ENCODE assay signal across 8 cellular contexts in the genomic region with DNA sequence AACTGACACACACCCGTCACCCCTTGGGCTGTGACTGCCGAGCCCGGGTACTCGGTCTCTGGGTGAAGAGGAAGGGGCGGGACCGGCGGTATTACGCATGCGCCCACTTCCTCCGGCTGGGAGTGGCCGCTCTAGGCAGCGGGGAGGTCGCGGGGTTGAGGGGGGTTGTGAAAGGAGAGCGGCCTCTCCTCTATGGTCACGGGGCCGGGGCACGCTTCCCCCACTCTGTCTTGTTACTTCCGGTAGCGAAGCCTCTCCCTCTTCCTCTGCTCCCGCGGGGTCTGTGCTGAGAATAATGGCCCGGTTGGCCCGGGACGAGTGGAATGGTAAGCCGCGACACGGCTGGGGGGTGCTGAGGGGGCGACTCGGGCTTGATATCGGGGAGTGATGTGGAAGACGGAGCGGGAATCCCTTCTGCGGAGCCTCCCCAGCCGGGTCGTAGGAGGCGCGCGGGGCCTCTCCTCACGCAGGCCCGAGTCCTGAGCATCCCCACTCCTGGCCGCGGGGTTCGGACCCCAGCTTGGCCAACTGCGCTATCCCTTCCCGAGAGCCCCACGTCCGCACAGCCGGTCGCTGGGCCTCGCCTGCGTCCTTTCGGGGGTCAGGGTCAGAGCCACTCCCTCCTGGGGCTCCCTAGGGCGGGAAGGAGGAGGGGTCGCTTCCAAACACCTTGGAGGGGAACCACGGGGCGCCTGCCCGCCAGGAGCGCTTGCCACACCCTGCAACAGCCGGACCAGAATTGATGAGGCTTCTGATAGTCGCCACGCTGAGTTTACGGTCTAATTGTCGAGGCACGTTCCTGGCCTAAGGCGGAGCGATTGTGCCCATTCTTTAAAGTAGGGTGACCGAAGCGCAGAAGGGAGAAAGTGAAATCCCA. TPM values are rescaled to one million over a fixed set of nuclear protein-coding genes. Genes with fewer than 3 reads are reported as not detected.
A peak's percentile ranks its signal among the peaks of the same experiment; 100 is the strongest.
DNase-seq lines count a peak whose midpoint lies in the region; ATAC-seq and TF ChIP-seq lines count a peak whose summit lies in the region.

TSS of gene BFAR (plus strand) at position 259 of the 877 bp plus-strand sequence. CDS start 11,396 bp downstream, outside the sequence.

- H3K4me1 Mint-ChIP-seq in activated T-cell treated with anti-CD3 and anti-CD28 coated beads, Interleukin-2, amount 50 U/mL, for 24 hours (ENCODE audit: low read depth): peaks cover 70% of the 10 kb centered on the region

- peaks cover 72% of the 10 kb centered on the region for H3K36me3 Mint-ChIP-seq in activated T-cell treated with anti-CD3 and anti-CD28 coated beads, Interleukin-2, amount 50 U/mL, for 24 hours (ENCODE audit: low read depth)

- TF ChIP-seq POLR2A in erythroblast (IDR thresholded peaks at IDR 0.05; ENCODE audit: low read length): peak; percentile 99

- peak within 1 kb of the TSS; percentile 99 for H3K9ac ChIP-seq in mucosa of stomach (ENCODE audit: low read length)

- in situ Hi-C loops in KBM-7 (cut with MboI; ENCODE audit: low pct_unique_long_range_greater_than_20kb, low sequenced_read_pairs): no loop called here

- DNase-seq in DMS153 treated with DMSO at 0.1 percent for 48 hours (lab: John Stamatoyannopoulos, UW; ENCODE audit: unreplicated experiment) (peak; percentile 91), KBM-7 (peak; percentile 99), erythroblast (lab: John Stamatoyannopoulos, UW) (peak; percentile 97)
- DNase-seq in activated T-cell treated with anti-CD3 and anti-CD28 coated beads, Interleukin-2, amount 50 U/mL, for 24 hours: peak; percentile 99
- DNase-seq in stimulated activated CD8-positive, alpha-beta memory T cell treated with anti-CD3 and anti-CD28 coated beads, Interleukin-7, amount 100 ng/mL, for 1 hour (ENCODE audit: low read depth in 2 of 2): peak; percentile 99

- no peaks in the 10 kb centered on the region for H3K9me3 ChIP-seq in mucosa of stomach (ENCODE audit: control insufficient read depth, low read length)

- ATAC-seq in GM21717 (IDR thresholded peaks at IDR 0.05; ENCODE audit: unreplicated experiment): peak; percentile 65

- peak within 1 kb of the TSS; percentile 100 for H3K4me3 Mint-ChIP-seq in activated T-cell treated with anti-CD3 and anti-CD28 coated beads, Interleukin-2, amount 50 U/mL, for 24 hours

- no peaks in the 10 kb centered on the region for H3K27me3 Mint-ChIP-seq in activated T-cell treated with anti-CD3 and anti-CD28 coated beads, Interleukin-2, amount 50 U/mL, for 24 hours

- no peaks in the 10 kb centered on the region for H3K27me3 ChIP-seq in mucosa of stomach (ENCODE audit: control insufficient read depth, insufficient read depth, low read length)

- peak within 1 kb of the TSS; percentile 95 for H3K4me3 ChIP-seq in mucosa of stomach (ENCODE audit: low read length)

- peaks cover 42% of the 10 kb centered on the region for H3K4me1 ChIP-seq in mucosa of stomach (ENCODE audit: control insufficient read depth, insufficient read depth, low read length)

- H3K27ac Mint-ChIP-seq in activated T-cell treated with anti-CD3 and anti-CD28 coated beads, Interleukin-2, amount 50 U/mL, for 24 hours: peak within 1 kb of the TSS; percentile 99

- H3K36me3 ChIP-seq in mucosa of stomach (ENCODE audit: control insufficient read depth, insufficient read depth, low read length): no peaks in the 10 kb centered on the region

- H3K9me3 Mint-ChIP-seq in activated T-cell treated with anti-CD3 and anti-CD28 coated beads, Interleukin-2, amount 50 U/mL, for 24 hours: no peaks in the 10 kb centered on the region

TF ChIP-seq in PFSK-1, 5 proteins besides CTCF, POLR2A, EP300 and RAD21:
- peak; percentile 90; the same call in 1 of the 2 replicates for TF ChIP-seq TAF1 (IDR thresholded peaks at IDR 0.05; ENCODE audit: borderline replicate concordance, insufficient read depth, low read length)
- TF ChIP-seq REST (IDR thresholded peaks at IDR 0.05; ENCODE audit: insufficient read depth in 1 of 2, low read depth in 2 of 2, low read length in 2 of 2): peak in 1 of 2 experiments; percentile 58; a peak in 1 of 4 replicates
- TF ChIP-seq POLR2AphosphoS5 (IDR thresholded peaks at IDR 0.05; ENCODE audit: low read depth, low read length): peak; percentile 96
- peak; percentile 48 for TF ChIP-seq FOXP2 (optimal IDR thresholded peaks at IDR 0.05; ENCODE audit: borderline replicate concordance, extremely low read depth, extremely low read length, insufficient read depth)
- no peak for TF ChIP-seq SIN3A (IDR thresholded peaks at IDR 0.05; ENCODE audit: borderline replicate concordance, insufficient read depth, low read length)

RNA-seq across cellular contexts. Expression of gene BFAR, which starts in this region (rescaled TPM):
- polyA plus RNA-seq in PFSK-1 (2012; ENCODE audit: insufficient read length, low read depth): 27.7 TPM

Comparison
In these comparisons a context has a peak if more than half of its experiments do, and no peak if none do; other contexts are left out.
1. Peak in every context shown above with its lines: DNase-seq, ATAC-seq and H3K4me3 ChIP-seq.